In the genomic region with DNA sequence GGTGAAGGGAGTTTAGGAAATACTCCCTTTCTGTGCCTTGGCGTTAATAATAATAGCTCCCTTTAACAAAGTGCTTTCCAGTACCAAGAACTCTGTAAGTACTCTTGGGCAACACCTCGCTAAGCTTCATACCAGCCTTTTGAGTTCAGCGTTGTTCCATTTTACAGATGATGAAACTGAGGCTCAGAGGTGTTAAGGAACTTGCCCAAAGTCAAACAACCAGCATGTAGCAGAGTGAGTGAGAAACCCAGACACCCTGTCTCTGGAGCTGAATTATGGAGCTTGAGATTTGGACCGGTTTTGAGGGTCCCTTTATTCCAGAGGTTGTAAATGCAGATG, we compare ENCODE assay signal across 8 cellular contexts. TPM values are rescaled to one million over a fixed set of nuclear protein-coding genes. Genes with fewer than 3 reads are reported as not detected.
DNase-seq lines count a peak whose midpoint lies in the region; ATAC-seq and TF ChIP-seq lines count a peak whose summit lies in the region.

No MANE protein-coding gene starts in this region.

- H2BK120ac ChIP-seq in mesendoderm (ENCODE audit: low read depth, low read length) = no peak overlapping the region

- peaks cover 19% of the 10 kb centered on the region for H3K79me1 ChIP-seq in mesendoderm (ENCODE audit: low read length)

- no peaks in the 10 kb centered on the region for H3K9me3 ChIP-seq in heart left ventricle
- no peaks in the 10 kb centered on the region for H3K9me3 ChIP-seq in body of pancreas
- H3K9me3 ChIP-seq in uterus = no peaks in the 10 kb centered on the region

- peaks cover 33% of the 10 kb centered on the region for H3K79me2 ChIP-seq in mesendoderm (ENCODE audit: control insufficient read depth, insufficient read depth, low read length)

- H2AK5ac ChIP-seq in mesendoderm (ENCODE audit: low read length) = no peak overlapping the region

- no peak for TF ChIP-seq CTCF in heart left ventricle (IDR thresholded peaks at IDR 0.05)
- TF ChIP-seq CTCF in body of pancreas (IDR thresholded peaks at IDR 0.05) = no peak
- TF ChIP-seq CTCF in uterus (IDR thresholded peaks at IDR 0.05) = no peak

- H4K5ac ChIP-seq in mesendoderm (ENCODE audit: low read length) = no peak overlapping the region

- ATAC-seq in heart left ventricle (no peak), body of pancreas (no peak), GM21723 (IDR thresholded peaks at IDR 0.05; ENCODE audit: unreplicated experiment) (no peak)

- 33 to 52% (median 44%) methylated on average over 4 of the region's 4 CpGs for WGBS in heart left ventricle, 4 donors
- 22 to 25% methylated on average over 4 of the region's 4 CpGs for WGBS in body of pancreas, 2 donors
- WGBS in mesendoderm (ENCODE audit: extremely low coverage, insufficient coverage, low lambda C conversion rate) = no CpG with 5 or more reads among the region's 4 CpGs

- H3K4me2 ChIP-seq in mesendoderm (ENCODE audit: low read length) = peak overlapping the region; percentile 98

- no peak overlapping the region for H3K4ac ChIP-seq in mesendoderm (ENCODE audit: low read depth, low read length)

- H3K4me1 ChIP-seq in heart left ventricle = peaks cover 4 to 44% (median 36%) of the 10 kb centered on the region in 12 donors
- peaks cover 35% of the 10 kb centered on the region for H3K4me1 ChIP-seq in body of pancreas
- H3K4me1 ChIP-seq in mesendoderm (ENCODE audit: control insufficient read depth, low read depth, low read length) = no peaks in the 10 kb centered on the region
- peaks cover 3 to 18% of the 10 kb centered on the region in 2 donors for H3K4me1 ChIP-seq in uterus

- no peak overlapping the region for H2BK15ac ChIP-seq in mesendoderm (replicated peaks; ENCODE audit: low read depth)

- no peak overlapping the region for H2BK5ac ChIP-seq in mesendoderm (ENCODE audit: low read length)

- no peak for DNase-seq in heart left ventricle
- DNase-seq in cardiac septum (ENCODE audit: low spot score) = no peak
- no peak for DNase-seq in body of pancreas
- DNase-seq in mesendoderm = peak; percentile 8
- DNase-seq in uterus = no peak
- no peak for DNase-seq in NCI-H2171 treated with DMSO at 0.1 percent for 48 hours (lab: John Stamatoyannopoulos, UW)
- DNase-seq in A172 (ENCODE audit: low spot score) = no peak

- no peak overlapping the region for H3K18ac ChIP-seq in mesendoderm (ENCODE audit: low read length)

- TF ChIP-seq POLR2A in heart left ventricle (IDR thresholded peaks at IDR 0.05) (no peak), body of pancreas (IDR thresholded peaks at IDR 0.05) (no peak), uterus (IDR thresholded peaks at IDR 0.05) (no peak)

- intact Hi-C loops in heart left ventricle (cut with DNase I) = no loop called here
- intact Hi-C loops in cardiac septum (cut with DNase I) = no loop called here
- intact Hi-C loops in body of pancreas (cut with DNase I) = no loop called here
- intact Hi-C loops in uterus (cut with DNase I; ENCODE audit: low total_unique reads) = no loop called here

- no peak overlapping the region for H3K23ac ChIP-seq in mesendoderm (ENCODE audit: low read length)

- H3K27me3 ChIP-seq in heart left ventricle (no peaks in the 10 kb centered on the region), body of pancreas (no peaks in the 10 kb centered on the region), mesendoderm (ENCODE audit: insufficient read depth, low read length, poor library complexity) (no peaks in the 10 kb centered on the region), uterus (no peaks in the 10 kb centered on the region)

- H3K27ac ChIP-seq in heart left ventricle (peak overlapping the region; percentile 30 to 90 (median 82)), body of pancreas (peak overlapping the region in 3 of 4 donors; percentile 5 to 87 (median 84)), mesendoderm (ENCODE audit: low read depth, low read length) (no peak overlapping the region), uterus (peak overlapping the region; percentile 71 to 83)

- H3K36me3 ChIP-seq in heart left ventricle (peaks cover 0 to 11% (median 2%) of the 10 kb centered on the region in 9 donors), body of pancreas (replicated peaks in 1 of 2; ENCODE audit: insufficient read depth in 1 of 2, low read depth in 2 of 2) (no peaks in the 10 kb centered on the region), mesendoderm (ENCODE audit: control insufficient read depth, insufficient read depth, low read length) (no peaks in the 10 kb centered on the region), uterus (no peaks in the 10 kb centered on the region)

- peak overlapping the region; percentile 97 for H3K9ac ChIP-seq in mesendoderm (ENCODE audit: low read length)

- H3K4me3 ChIP-seq in heart left ventricle (peak overlapping the region; percentile 61 to 97 (median 82)), body of pancreas (peak overlapping the region; percentile 71 to 91), mesendoderm (ENCODE audit: low read length) (peak overlapping the region; percentile 100), uterus (peak overlapping the region; percentile 71 to 74)

- peak overlapping the region; percentile 97 for H3K56ac ChIP-seq in mesendoderm (ENCODE audit: low read length)

- no peak overlapping the region for H4K8ac ChIP-seq in mesendoderm (ENCODE audit: low read depth, low read length)

RNA-seq across cellular contexts. Expression of gene KATNIP, which starts 0.6 kb away (rescaled TPM):
- total RNA-seq in heart left ventricle (10 to 100 TPM in 8 of 9 donors, 1 to 10 TPM in 1; 9.7 to 26.3 (median 18.8) TPM), cardiac septum (22.6 TPM), body of pancreas (10 to 100 TPM; 23.4 to 25.7 TPM), uterus (10 to 100 TPM; 12.1 to 42.6 (median 23.7) TPM)
- 1 to 10 TPM; 5.8 to 9.1 TPM for polyA plus RNA-seq in heart left ventricle
- 6.7 TPM for polyA plus RNA-seq in mesendoderm (2013, experiment 1 of 2)
- polyA plus RNA-seq in mesendoderm (2013, experiment 2 of 2) = 6.0 TPM
- total RNA-seq in A172 (2014; rRNA removed; shearing (Covaris generic)) = 8.2 and 24.7 TPM in 2 replicates

RNA-seq across cellular contexts. Expression of gene GTF3C1, which starts 0.8 kb away (rescaled TPM):
- total RNA-seq in heart left ventricle (10 to 100 TPM; 48.1 to 76.4 (median 69.5) TPM), cardiac septum (66.3 TPM), body of pancreas (100 to 1,000 TPM in 1 of 2 donors, 10 to 100 TPM in 1; 38.7 to 161 TPM), uterus (100 to 1,000 TPM in 1 of 4 donors, 10 to 100 TPM in 3; 73.2 to 247 (median 85.3) TPM)
- 10 to 100 TPM; 53.2 to 80.3 TPM for polyA plus RNA-seq in heart left ventricle
- polyA plus RNA-seq in mesendoderm (2013, experiment 1 of 2) = 50.5 TPM
- 52.2 TPM for polyA plus RNA-seq in mesendoderm (2013, experiment 2 of 2)
- 75.2 and 82.5 TPM in 2 replicates for total RNA-seq in A172 (2014; rRNA removed; shearing (Covaris generic))
